1 cellular context compared by ENCODE assay signal in genomic region chr4:67035501-67035900, GRCh38.
TF ChIP-seq lines count a peak whose summit lies in the region.

No MANE protein-coding gene starts in this region.

TF ChIP-seq in HepG2, 621 proteins besides CTCF, POLR2A, EP300 and RAD21 (continued from another document):
- TF ChIP-seq AFF4 (CRISPR knock-in tag; IDR thresholded peaks at IDR 0.05): no peak
- no peak for TF ChIP-seq SMAD1 (CRISPR knock-in tag; IDR thresholded peaks at IDR 0.05; ENCODE audit: borderline replicate concordance, low read depth)
- no peak for TF ChIP-seq NFAT5 (CRISPR knock-in tag; IDR thresholded peaks at IDR 0.05)
- TF ChIP-seq TRAFD1 (CRISPR knock-in tag; IDR thresholded peaks at IDR 0.05; ENCODE audit: borderline replicate concordance): no peak
- TF ChIP-seq LRRFIP1 (CRISPR knock-in tag; conservative IDR thresholded peaks at IDR 0.05): no peak
- no peak for TF ChIP-seq EEA1 (CRISPR knock-in tag; IDR thresholded peaks at IDR 0.05; ENCODE audit: borderline replicate concordance)
- TF ChIP-seq ZBTB43 (CRISPR knock-in tag; conservative IDR thresholded peaks at IDR 0.05): no peak
- no peak for TF ChIP-seq ATAD3A (CRISPR knock-in tag; IDR thresholded peaks at IDR 0.05)
- no peak for TF ChIP-seq ZNF564 (CRISPR knock-in tag; IDR thresholded peaks at IDR 0.05)
- no peak for TF ChIP-seq HOXD1 (CRISPR knock-in tag; IDR thresholded peaks at IDR 0.05)
- no peak for TF ChIP-seq PATZ1 (CRISPR knock-in tag; IDR thresholded peaks at IDR 0.05)
